ENCODE assay signal across 29 cellular contexts in genomic region chr12:30730011-30730410, GRCh38.
"Had no signal": no experiment of that assay in that cellular context is flagged by ENCODE, and none has a peak within 500 bp of the region (broad histone marks: within the 10 kb centered on the region; RNA-seq: fewer than 3 reads in every experiment).

No MANE protein-coding gene starts in this region.

- H3K4me1 Mint-ChIP-seq: endodermal cell had no signal

- H3K27me3 ChIP-seq: colonic mucosa, dorsolateral prefrontal cortex, esophagus muscularis mucosa, esophagus squamous epithelium, foreskin keratinocyte, gastrocnemius medialis, gastroesophageal sphincter, heart left ventricle, heart right ventricle had no signal

- ATAC-seq: effector memory CD8-positive, alpha-beta T cell; esophagus mucosa; foreskin keratinocyte; gastrocnemius medialis; gastroesophageal sphincter; heart left ventricle; heart right ventricle had no signal

- H3K36me3 ChIP-seq: colonic mucosa had no signal

- H3K27ac ChIP-seq: colonic mucosa, coronary artery, dorsolateral prefrontal cortex, epithelial cell of prostate, esophagus muscularis mucosa, esophagus squamous epithelium, foreskin keratinocyte, gastrocnemius medialis, gastroesophageal sphincter, heart left ventricle, heart right ventricle had no signal

- H3K4me1 ChIP-seq: colonic mucosa, gastrocnemius medialis, gastroesophageal sphincter had no signal

- DNase-seq: colonic mucosa; cortex of kidney; dermis blood vessel endothelial cell; dorsolateral prefrontal cortex; effector CD4-positive, alpha-beta T cell; effector CD8-positive, alpha-beta T cell; effector memory CD4-positive, alpha-beta T cell; effector memory CD8-positive, alpha-beta T cell; endodermal cell; erythroblast; esophagus squamous epithelium; foreskin fibroblast; foreskin keratinocyte; foreskin melanocyte; gastrocnemius medialis; glutamatergic neuron; head of caudate nucleus; heart left ventricle; heart right ventricle had no signal

- H3K4me3 Mint-ChIP-seq: dendritic cell treated with granulocyte-macrophage colony-stimulating factor and Interleukin-4, amounts not matched to agents 40 ng/mL and 50 ng/mL, for 4 days; effector memory CD8-positive, alpha-beta T cell; endodermal cell had no signal

- H3K27ac Mint-ChIP-seq: dendritic cell treated with granulocyte-macrophage colony-stimulating factor and Interleukin-4, amounts not matched to agents 40 ng/mL and 50 ng/mL, for 4 days; endodermal cell had no signal

- H3K9me3 ChIP-seq: colonic mucosa, esophagus muscularis mucosa, esophagus squamous epithelium, gastrocnemius medialis, gastroesophageal sphincter, heart left ventricle, heart right ventricle had no signal

- FAIRE-seq: colon, endometrium, endothelial cell of umbilical vein, frontal cortex had no signal

- H3K9me3 Mint-ChIP-seq: dendritic cell treated with granulocyte-macrophage colony-stimulating factor and Interleukin-4, amounts not matched to agents 40 ng/mL and 50 ng/mL, for 4 days; effector memory CD8-positive, alpha-beta T cell; endodermal cell had no signal

- H3K4me3 ChIP-seq: colonic mucosa, coronary artery, dorsolateral prefrontal cortex, esophagus muscularis mucosa, esophagus squamous epithelium, gastrocnemius medialis, gastroesophageal sphincter, heart left ventricle, heart right ventricle had no signal
